16 cellular contexts compared by ENCODE assay signal in genomic region chr13:20977394-20977793, GRCh38.
"Had no signal": no experiment of that assay in that cellular context is flagged by ENCODE, and none has a peak within 500 bp of the region (broad histone marks: within the 10 kb centered on the region; RNA-seq: fewer than 3 reads in every experiment).

No MANE protein-coding gene starts in this region.

- H3K4me3 ChIP-seq: esophagus muscularis mucosa, heart right ventricle, suprapubic skin, transverse colon, vagina had no signal

- H3K4me3 Mint-ChIP-seq: activated CD4-positive, alpha-beta T cell treated with anti-CD3 and anti-CD28 coated beads, Interleukin-2, amount 10 ng/mL, durations not matched to agents 24 days and 14 days; activated CD8-positive, alpha-beta T cell treated with anti-CD3 and anti-CD28 coated beads for 36 hours; activated naive CD4-positive, alpha-beta T cell treated with anti-CD3 and anti-CD28 coated beads for 36 hours; memory B cell; stimulated activated naive CD8-positive, alpha-beta T cell treated with anti-CD3 and anti-CD28 coated beads, Interleukin-15, amount 100 ng/mL, for 72 hours; T-helper 2 cell treated with Interferon-gamma antibody and Interleukin-4, amounts not matched to agents 5 μg/mL and 100 μg/mL, for 36 hours had no signal

- DNase-seq: activated CD4-positive, alpha-beta T cell treated with anti-CD3 and anti-CD28 coated beads, Interleukin-2, amount 10 ng/mL, durations not matched to agents 24 days and 14 days; activated CD4-positive, CD25-positive, alpha-beta regulatory T cell; activated CD8-positive, alpha-beta T cell treated with anti-CD3 and anti-CD28 coated beads for 36 hours; activated naive CD4-positive, alpha-beta T cell treated with anti-CD3 and anti-CD28 coated beads for 36 hours; activated T-cell treated with anti-CD3 and anti-CD28 coated beads, Interleukin-2, amount 50 U/mL, for 1 hour; aorta; effector CD4-positive, alpha-beta T cell; heart right ventricle; occipital lobe; stimulated activated naive CD8-positive, alpha-beta T cell treated with anti-CD3 and anti-CD28 coated beads, Interleukin-15, amount 100 ng/mL, for 72 hours; transverse colon had no signal

- H3K9me3 Mint-ChIP-seq: activated CD4-positive, alpha-beta T cell treated with anti-CD3 and anti-CD28 coated beads, Interleukin-2, amount 10 ng/mL, durations not matched to agents 24 days and 14 days; activated CD8-positive, alpha-beta T cell treated with anti-CD3 and anti-CD28 coated beads for 36 hours; activated naive CD4-positive, alpha-beta T cell treated with anti-CD3 and anti-CD28 coated beads for 36 hours; memory B cell; stimulated activated naive CD8-positive, alpha-beta T cell treated with anti-CD3 and anti-CD28 coated beads, Interleukin-15, amount 100 ng/mL, for 72 hours; T-helper 2 cell treated with Interferon-gamma antibody and Interleukin-4, amounts not matched to agents 5 μg/mL and 100 μg/mL, for 36 hours had no signal

- H3K27me3 Mint-ChIP-seq: activated CD8-positive, alpha-beta T cell treated with anti-CD3 and anti-CD28 coated beads for 36 hours; stimulated activated naive CD8-positive, alpha-beta T cell treated with anti-CD3 and anti-CD28 coated beads, Interleukin-15, amount 100 ng/mL, for 72 hours had no signal

- H3K4me1 Mint-ChIP-seq: activated CD4-positive, alpha-beta T cell treated with anti-CD3 and anti-CD28 coated beads, Interleukin-2, amount 10 ng/mL, durations not matched to agents 24 days and 14 days; memory B cell; stimulated activated naive CD8-positive, alpha-beta T cell treated with anti-CD3 and anti-CD28 coated beads, Interleukin-15, amount 100 ng/mL, for 72 hours had no signal

- H3K27ac Mint-ChIP-seq: activated CD4-positive, alpha-beta T cell treated with anti-CD3 and anti-CD28 coated beads, Interleukin-2, amount 10 ng/mL, durations not matched to agents 24 days and 14 days; activated CD8-positive, alpha-beta T cell treated with anti-CD3 and anti-CD28 coated beads for 36 hours; activated naive CD4-positive, alpha-beta T cell treated with anti-CD3 and anti-CD28 coated beads for 36 hours; memory B cell; stimulated activated naive CD8-positive, alpha-beta T cell treated with anti-CD3 and anti-CD28 coated beads, Interleukin-15, amount 100 ng/mL, for 72 hours; T-helper 2 cell treated with Interferon-gamma antibody and Interleukin-4, amounts not matched to agents 5 μg/mL and 100 μg/mL, for 36 hours had no signal

- H3K36me3 Mint-ChIP-seq: memory B cell had no signal

- ATAC-seq: activated CD8-positive, alpha-beta T cell treated with anti-CD3 and anti-CD28 coated beads for 36 hours; heart right ventricle; stimulated activated naive CD8-positive, alpha-beta T cell treated with anti-CD3 and anti-CD28 coated beads, Interleukin-15, amount 100 ng/mL, for 72 hours had no signal
